ENCODE assay signal across 16 cellular contexts in genomic region chr9:130126721-130127429, GRCh38. TPM values are rescaled to one million over a fixed set of nuclear protein-coding genes. Genes with fewer than 3 reads are reported as not detected.
A peak's percentile ranks its signal among the peaks of the same experiment; 100 is the strongest.
DNase-seq lines count a peak whose midpoint lies in the region; ATAC-seq and TF ChIP-seq lines count a peak whose summit lies in the region.
"Had no signal": no experiment of that assay in that cellular context is flagged by ENCODE, and none has a peak within 500 bp of the region (broad histone marks: within the 10 kb centered on the region; RNA-seq: fewer than 3 reads in every experiment).

No MANE protein-coding gene starts in this region.

- no peaks in the 10 kb centered on the region for H3K9me3 ChIP-seq in CD4-positive, alpha-beta memory T cell (ENCODE audit: control insufficient read depth in 1 of 2, low read length in 2 of 2)
- H3K9me3 ChIP-seq: prostate gland, upper lobe of left lung had no signal

- H3K9me3 Mint-ChIP-seq in CD4-positive, alpha-beta memory T cell = no peaks in the 10 kb centered on the region
- no peaks in the 10 kb centered on the region for H3K9me3 Mint-ChIP-seq in activated naive CD8-positive, alpha-beta T cell treated with anti-CD3 and anti-CD28 coated beads, Interleukin-2, amount 50 U/mL, for 24 hours
- H3K9me3 Mint-ChIP-seq in nephron = no peaks in the 10 kb centered on the region

- ATAC-seq in activated naive CD8-positive, alpha-beta T cell treated with anti-CD3 and anti-CD28 coated beads, Interleukin-2, amount 50 U/mL, for 24 hours = no peak
- ATAC-seq: PC-3 had no signal

- CTCF ChIA-PET in CD4-positive, alpha-beta memory T cell (lab: Charles Lee; ENCODE audit: partially characterized antibody) = interaction anchor here (0.7 to 0.9 kb wide), 2 partner anchors 113 to 505 kb away, joined by 3 read pairs; no protein-coding TSS in a partner anchor

- peaks cover 4% of the 10 kb centered on the region for H3K36me3 ChIP-seq in CD4-positive, alpha-beta memory T cell (ENCODE audit: insufficient read depth, low read length)
- H3K36me3 ChIP-seq: prostate gland had no signal

- H3K4me1 ChIP-seq in CD4-positive, alpha-beta memory T cell (ENCODE audit: insufficient read depth, low read length) = peaks cover 55% of the 10 kb centered on the region
- H3K4me1 ChIP-seq: prostate gland had no signal

- no peaks in the 10 kb centered on the region for H3K27me3 Mint-ChIP-seq in CD4-positive, alpha-beta memory T cell
- H3K27me3 Mint-ChIP-seq in activated naive CD8-positive, alpha-beta T cell treated with anti-CD3 and anti-CD28 coated beads, Interleukin-2, amount 50 U/mL, for 24 hours = no peaks in the 10 kb centered on the region
- no peaks in the 10 kb centered on the region for H3K27me3 Mint-ChIP-seq in nephron (ENCODE audit: low read depth)

- no peak for TF ChIP-seq RAD21 in Ishikawa (IDR thresholded peaks at IDR 0.05; ENCODE audit: low read depth)

- H3K27ac ChIP-seq in CD4-positive, alpha-beta memory T cell (ENCODE audit: low read depth, low read length) = peak overlapping the region; percentile 92
- H3K27ac ChIP-seq: prostate gland had no signal

- POLR2A ChIA-PET in CD4-positive, alpha-beta memory T cell (lab: Charles Lee; ENCODE audit: partially characterized antibody) = interaction anchor here (0.7 to 1.7 kb wide), 3 partner anchors 18 to 240 kb away, joined by 3 read pairs; no protein-coding TSS in a partner anchor

- H3K27ac Mint-ChIP-seq in CD4-positive, alpha-beta memory T cell = peak overlapping the region; percentile 19 to 100 (median 88)
- peak overlapping the region; percentile 99 for H3K27ac Mint-ChIP-seq in activated naive CD8-positive, alpha-beta T cell treated with anti-CD3 and anti-CD28 coated beads, Interleukin-2, amount 50 U/mL, for 24 hours
- peak overlapping the region; percentile 46 to 69 (median 63) for H3K27ac Mint-ChIP-seq in nephron

- H3K36me3 Mint-ChIP-seq in CD4-positive, alpha-beta memory T cell = peaks cover 8 to 29% of the 10 kb centered on the region in 2 donors
- H3K36me3 Mint-ChIP-seq in activated naive CD8-positive, alpha-beta T cell treated with anti-CD3 and anti-CD28 coated beads, Interleukin-2, amount 50 U/mL, for 24 hours (ENCODE audit: low read depth) = peaks cover 40% of the 10 kb centered on the region
- peaks cover 51% of the 10 kb centered on the region for H3K36me3 Mint-ChIP-seq in nephron (ENCODE audit: low read depth)

- no peaks in the 10 kb centered on the region for H3K27me3 ChIP-seq in CD4-positive, alpha-beta memory T cell (ENCODE audit: insufficient read depth, low read length)
- H3K27me3 ChIP-seq: upper lobe of left lung had no signal

- H3K4me3 Mint-ChIP-seq in CD4-positive, alpha-beta memory T cell = peak overlapping the region in 7 of 8 donors; percentile 25 to 86 (median 56)
- no peak overlapping the region for H3K4me3 Mint-ChIP-seq in activated naive CD8-positive, alpha-beta T cell treated with anti-CD3 and anti-CD28 coated beads, Interleukin-2, amount 50 U/mL, for 24 hours
- no peak overlapping the region for H3K4me3 Mint-ChIP-seq in nephron

- H3K4me3 ChIP-seq in CD4-positive, alpha-beta memory T cell (ENCODE audit: low read length in 2 of 2) = no peak overlapping the region
- H3K4me3 ChIP-seq: prostate gland, upper lobe of left lung had no signal

- DNase-seq in CD4-positive, alpha-beta memory T cell = no peak
- DNase-seq in activated naive CD8-positive, alpha-beta T cell treated with anti-CD3 and anti-CD28 coated beads, Interleukin-2, amount 50 U/mL, for 24 hours = no peak
- DNase-seq in AG08395 (ENCODE audit: low spot score) (no peak), NCI-H187 (lab: John Stamatoyannopoulos, UW) (no peak), NCI-H146 (lab: John Stamatoyannopoulos, UW) (no peak)
- DNase-seq: activated CD4-positive, CD25-positive, alpha-beta regulatory T cell treated with anti-CD3 and anti-CD28 coated beads, Interleukin-2, amount 50 U/mL, for 72 hours; activated gamma-delta T cell treated with Interleukin-2 at 50 U/mL for 16 hours; central memory CD4-positive, alpha-beta T cell; KBM-7; NCI-H524; stimulated activated CD4-positive, alpha-beta T cell treated with anti-CD3 and anti-CD28 coated beads, Interleukin-15, amount 100 ng/mL, for 24 hours; upper lobe of left lung had no signal

- TF ChIP-seq CTCF in nephron (IDR thresholded peaks at IDR 0.05; ENCODE audit: unreplicated experiment in 3 of 3) = no peak

- 0 out of 2 replicates have a peak, but pooled peaks have one; percentile 48 for TF ChIP-seq EP300 in Ishikawa (IDR thresholded peaks at IDR 0.05; ENCODE audit: borderline replicate concordance)

- peaks cover 38 to 55% (median 48%) of the 10 kb centered on the region in 4 donors for H3K4me1 Mint-ChIP-seq in CD4-positive, alpha-beta memory T cell
- H3K4me1 Mint-ChIP-seq in activated naive CD8-positive, alpha-beta T cell treated with anti-CD3 and anti-CD28 coated beads, Interleukin-2, amount 50 U/mL, for 24 hours = peaks cover 56% of the 10 kb centered on the region
- H3K4me1 Mint-ChIP-seq in nephron = peaks cover 59% of the 10 kb centered on the region

- intact Hi-C loops in CD4-positive, alpha-beta memory T cell (cut with micrococcal nuclease) = loop anchor here (5.0 kb wide), 2 partner anchors 45 to 115 kb away; partner anchors contain the start of gene NCS1

TF ChIP-seq in Ishikawa, 13 proteins besides CTCF, POLR2A, EP300 and RAD21:
- peak; percentile 44; the same call in 1 of the 2 replicates for TF ChIP-seq TCF12 (IDR thresholded peaks at IDR 0.05; ENCODE audit: low read depth)
- TF ChIP-seq, protein P1, sequence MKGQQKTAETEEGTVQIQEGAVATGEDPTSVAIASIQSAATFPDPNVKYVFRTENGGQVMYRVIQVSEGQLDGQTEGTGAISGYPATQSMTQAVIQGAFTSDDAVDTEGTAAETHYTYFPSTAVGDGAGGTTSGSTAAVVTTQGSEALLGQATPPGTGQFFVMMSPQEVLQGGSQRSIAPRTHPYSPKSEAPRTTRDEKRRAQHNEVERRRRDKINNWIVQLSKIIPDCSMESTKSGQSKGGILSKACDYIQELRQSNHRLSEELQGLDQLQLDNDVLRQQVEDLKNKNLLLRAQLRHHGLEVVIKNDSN (IDR thresholded peaks at IDR 0.05) = no peak
- TF ChIP-seq, protein P2, sequence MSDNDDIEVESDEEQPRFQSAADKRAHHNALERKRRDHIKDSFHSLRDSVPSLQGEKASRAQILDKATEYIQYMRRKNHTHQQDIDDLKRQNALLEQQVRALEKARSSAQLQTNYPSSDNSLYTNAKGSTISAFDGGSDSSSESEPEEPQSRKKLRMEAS (IDR thresholded peaks at IDR 0.05) = peak; percentile 52
- TF ChIP-seq YY1 (IDR thresholded peaks at IDR 0.05; ENCODE audit: low read depth) = peak; percentile 40; the same call in 1 of the 2 replicates
- TF ChIP-seq EGR1 (IDR thresholded peaks at IDR 0.05) = no peak
- no peak for TF ChIP-seq FOXM1 (IDR thresholded peaks at IDR 0.05; ENCODE audit: borderline replicate concordance, low read depth)
- 0 out of 2 replicates have a peak, but pooled peaks have one; percentile 35 for TF ChIP-seq CEBPB (IDR thresholded peaks at IDR 0.05)
TF ChIP-seq in Ishikawa: peak in this region for 4.

RNA-seq across cellular contexts. Expression of gene NCS1, which starts 45.3 kb away (rescaled TPM):
- total RNA-seq in CD4-positive, alpha-beta memory T cell = under 1 TPM; 0.64 to 0.90 TPM
- polyA plus RNA-seq in CD4-positive, alpha-beta memory T cell = not detected

Comparison
In these comparisons a context has a peak if more than half of its experiments do, and no peak if none do; other contexts are left out.
1. H3K4me3 Mint-ChIP-seq: peak in CD4-positive, alpha-beta memory T cell (7 of 8); none in activated naive CD8-positive, alpha-beta T cell treated with anti-CD3 and anti-CD28 coated beads, Interleukin-2, amount 50 U/mL, for 24 hours (single experiment) and nephron (0 of 3).
2. Peak in every context shown above with its lines, with median percentiles within 50 percentile points of each other: H3K27ac Mint-ChIP-seq.